Comparison of ENCODE assay signal across 20 cellular contexts in genomic region chr3:119170821-119171220, GRCh38. TPM values are rescaled to one million over a fixed set of nuclear protein-coding genes. Genes with fewer than 3 reads are reported as not detected.
A peak's percentile ranks its signal among the peaks of the same experiment; 100 is the strongest.
DNase-seq lines count a peak whose midpoint lies in the region; ATAC-seq and TF ChIP-seq lines count a peak whose summit lies in the region.
"Had no signal": no experiment of that assay in that cellular context is flagged by ENCODE, and none has a peak within 500 bp of the region (broad histone marks: within the 10 kb centered on the region; RNA-seq: fewer than 3 reads in every experiment).

No MANE protein-coding gene starts in this region.

- H2AK9ac ChIP-seq in IMR-90 (replicated peaks; ENCODE audit: low read depth, low read length, poor library complexity) = no peak overlapping the region

- ATAC-seq in IMR-90 (ENCODE audit: low read depth) (peak; percentile 78), GM18909 (IDR thresholded peaks at IDR 0.05; ENCODE audit: poor library complexity, unreplicated experiment) (no peak)
- ATAC-seq: K562 had no signal

- TF ChIP-seq CTCF in AG04449 (IDR thresholded peaks at IDR 0.05; ENCODE audit: insufficient read depth, low read length, missing control alignments) (no peak), IMR-90 (conservative IDR thresholded peaks at IDR 0.05; ENCODE audit: low read depth, low read length) (no peak), uterus (IDR thresholded peaks at IDR 0.05) (no peak)

- H3K14ac ChIP-seq in IMR-90 (replicated peaks; ENCODE audit: low read depth, low read length) (0 out of 2 replicates have a peak overlapping the region, but pooled peaks have one; percentile 28), neuronal stem cell (ENCODE audit: low read length) (peak overlapping the region; percentile 85)

- H4K8ac ChIP-seq in IMR-90 (ENCODE audit: low read depth in 2 of 2, low read length in 2 of 2) = peak overlapping the region in 1 of 2 experiments; percentile 6; a peak in 1 of 4 replicates
- H4K8ac ChIP-seq in neuronal stem cell (ENCODE audit: low read depth, low read length) = no peak overlapping the region

- no peaks in the 10 kb centered on the region for H3K36me3 ChIP-seq in IMR-90 (ENCODE audit: control insufficient read depth, insufficient read depth, low read length)
- no peaks in the 10 kb centered on the region for H3K36me3 ChIP-seq in neuronal stem cell (replicated peaks in 1 of 2; ENCODE audit: control insufficient read depth in 2 of 2, insufficient read depth in 2 of 2, low read length in 2 of 2)
- H3K36me3 ChIP-seq in uterus = no peaks in the 10 kb centered on the region

- H4K20me1 ChIP-seq in IMR-90 (ENCODE audit: insufficient read depth, low read length) = no peaks in the 10 kb centered on the region

- no peaks in the 10 kb centered on the region for H3K27me3 ChIP-seq in IMR-90 (ENCODE audit: control insufficient read depth, insufficient read depth, low read length)
- H3K27me3 ChIP-seq in neuronal stem cell (ENCODE audit: control insufficient read depth in 3 of 3, insufficient read depth in 3 of 3, low read depth in 1 of 3, low read length in 3 of 3) = peaks cover 0 to 33% (median 0%) of the 10 kb centered on the region in 3 experiments
- no peaks in the 10 kb centered on the region for H3K27me3 ChIP-seq in uterus

- H3K4me3 ChIP-seq in AG04449 (ENCODE audit: low read depth, low read length) (no peak overlapping the region), IMR-90 (ENCODE audit: insufficient read depth, low read depth, low read length) (no peak overlapping the region), neuronal stem cell (ENCODE audit: low read length in 2 of 2) (no peak overlapping the region), uterus (no peak overlapping the region)
- H3K4me3 ChIP-seq: K562 had no signal

- H3K9me1 ChIP-seq in IMR-90 (ENCODE audit: insufficient read depth, low read length) = 0 out of 2 replicates have a peak, but pooled peaks cover 3% of the 10 kb centered on the region

- BruUV-seq in IMR-90 (replicated peaks; lab: Mats Ljungman, UMichigan) = no TSS peak

- H2AFZ ChIP-seq in IMR-90 (replicated peaks; ENCODE audit: low read length, poor library complexity) (peak overlapping the region; percentile 26), neuronal stem cell (ENCODE audit: low read length) (no peak overlapping the region)

- peak overlapping the region; percentile 49; the same call in 1 of the 2 replicates for H2AK5ac ChIP-seq in IMR-90 (ENCODE audit: low read depth, low read length)
- peak overlapping the region; percentile 47 for H2AK5ac ChIP-seq in neuronal stem cell (ENCODE audit: low read depth, low read length)

- TF ChIP-seq POLR2A in IMR-90 (IDR thresholded peaks at IDR 0.05; ENCODE audit: low read depth, low read length) (no peak), uterus (IDR thresholded peaks at IDR 0.05) (no peak)

- TF ChIP-seq RAD21 in IMR-90 (IDR thresholded peaks at IDR 0.05; ENCODE audit: low read length) = no peak

- H3K4me1 ChIP-seq in IMR-90 (ENCODE audit: control insufficient read depth, insufficient read depth, low read length) = peaks cover 4% of the 10 kb centered on the region; the same call in 1 of the 2 replicates
- no peaks in the 10 kb centered on the region for H3K4me1 ChIP-seq in neuronal stem cell (ENCODE audit: control insufficient read depth in 2 of 2, insufficient read depth in 1 of 2, low read depth in 1 of 2, low read length in 2 of 2)
- H3K4me1 ChIP-seq in uterus = no peaks in the 10 kb centered on the region

- H4K91ac ChIP-seq in IMR-90 (ENCODE audit: insufficient read depth, low read depth, low read length) = peak overlapping the region; percentile 75; the same call in 1 of the 2 replicates
- no peak overlapping the region for H4K91ac ChIP-seq in neuronal stem cell (ENCODE audit: low read depth, low read length, poor library complexity)

- no peak overlapping the region; the same call in 1 of the 2 replicates for H2BK20ac ChIP-seq in IMR-90 (ENCODE audit: low read depth, low read length)

- H3K4me2 ChIP-seq in IMR-90 (ENCODE audit: low read depth, low read length) = peak overlapping the region; percentile 53; the same call in 1 of the 2 replicates
- no peak overlapping the region for H3K4me2 ChIP-seq in neuronal stem cell (ENCODE audit: insufficient read depth, low read length, poor library complexity, severe bottlenecking)

- H3K18ac ChIP-seq in IMR-90 (ENCODE audit: low read depth, low read length) (peak overlapping the region; percentile 70; the same call in 1 of the 2 replicates), neuronal stem cell (ENCODE audit: low read length) (no peak overlapping the region)

- POLR2A ChIA-PET in AG04449 (lab: Yijun Ruan, JAX) = no interaction called here
- POLR2A ChIA-PET in IMR-90 (lab: Charles Lee; ENCODE audit: unreplicated experiment) = no interaction called here

- no peak overlapping the region for H3K56ac ChIP-seq in IMR-90 (ENCODE audit: extremely low read depth, insufficient read depth, low read length)

- peak overlapping the region; percentile 53 for H2BK5ac ChIP-seq in IMR-90 (ENCODE audit: low read depth, low read length, poor library complexity, severe bottlenecking)
- no peak overlapping the region for H2BK5ac ChIP-seq in neuronal stem cell (ENCODE audit: low read length)

- H3K9ac ChIP-seq in IMR-90 (ENCODE audit: low read depth, low read length) (peak overlapping the region; percentile 38; the same call in 1 of the 2 replicates), neuronal stem cell (ENCODE audit: low read depth, low read length, poor library complexity) (no peak overlapping the region)

- H2BK15ac ChIP-seq in IMR-90 (ENCODE audit: low read depth, low read length) (peak overlapping the region; percentile 79; the same call in 2 of the 3 replicates), neuronal stem cell (ENCODE audit: low read length) (no peak overlapping the region)

- intact Hi-C loops in IMR-90 (cut with micrococcal nuclease) = no loop called here
- intact Hi-C loops in uterus (cut with DNase I; ENCODE audit: low total_unique reads) = no loop called here

- peak overlapping the region; percentile 45; the same call in 1 of the 2 replicates for H4K5ac ChIP-seq in IMR-90 (ENCODE audit: low read depth, low read length)

- H3K27ac ChIP-seq in IMR-90 (ENCODE audit: insufficient read depth, low read length) (no peak overlapping the region), neuronal stem cell (replicated peaks; ENCODE audit: low read length) (no peak overlapping the region), uterus (no peak overlapping the region)
- H3K27ac ChIP-seq: C4-2B had no signal

- H3K9me3 ChIP-seq in IMR-90 (ENCODE audit: control insufficient read depth, insufficient read depth, low read length) (no peaks in the 10 kb centered on the region), neuronal stem cell (replicated peaks in 1 of 2; ENCODE audit: control insufficient read depth in 2 of 2, insufficient read depth in 1 of 2, low read depth in 1 of 2, low read length in 2 of 2) (no peaks in the 10 kb centered on the region), uterus (no peaks in the 10 kb centered on the region)
- H3K9me3 ChIP-seq: Caco-2 had no signal

- dilution Hi-C loops in IMR-90 (cut with HindIII; ENCODE audit: low sequenced_read_pairs, unreplicated experiment) = no loop called here

- H3K4ac ChIP-seq in IMR-90 (ENCODE audit: low read depth, low read length) (no peak overlapping the region), neuronal stem cell (ENCODE audit: low read length) (no peak overlapping the region)

- H3K79me1 ChIP-seq in IMR-90 (ENCODE audit: low read depth in 1 of 2, low read length in 2 of 2) (no peaks in the 10 kb centered on the region), neuronal stem cell (ENCODE audit: low read depth, low read length) (no peaks in the 10 kb centered on the region)

- WGBS in IMR-90 (ENCODE audit: extremely low coverage in 2 of 2, insufficient read length in 1 of 2), 2 experiments = 67% methylated on average over 1 of the region's 3 CpGs; no CpG with 5 or more reads in 1 of the 2 experiments
- no CpG with 5 or more reads among the region's 3 CpGs for WGBS in neuronal stem cell (ENCODE audit: extremely low coverage in 2 of 2, insufficient read length in 2 of 2, insufficient replicate concordance in 1 of 2), 2 donors

- H3K23ac ChIP-seq in IMR-90 (ENCODE audit: low read depth, low read length) (no peak overlapping the region), neuronal stem cell (ENCODE audit: low read depth, low read length, poor library complexity) (no peak overlapping the region)

- DNase-seq in AG04449 (ENCODE audit: low read depth, low spot score) (peak; percentile 28), EH (ENCODE audit: low read depth) (peak; percentile 40), IMR-90 (peak; percentile 42), neuronal stem cell (ENCODE audit: low spot score) (no peak), NCI-H510A treated with DMSO at 0.1 percent for 48 hours (lab: John Stamatoyannopoulos, UW) (no peak), uterus (no peak), NCI-H1436 treated with DMSO at 0.1 percent for 48 hours (lab: John Stamatoyannopoulos, UW) (no peak)
- DNase-seq: 8988T; AML-193; Caco-2; CD4-positive, alpha-beta T cell; GDM1; GOT3; H9 had no signal

- in situ Hi-C loops in IMR-90 (cut with MboI; ENCODE audit: low sequenced_read_pairs) = no loop called here

- no peak overlapping the region for H2BK12ac ChIP-seq in neuronal stem cell (ENCODE audit: low read length)

- H2BK120ac ChIP-seq in IMR-90 (ENCODE audit: low read depth, low read length) = peak overlapping the region; percentile 28; the same call in 1 of the 2 replicates
- H2BK120ac ChIP-seq in neuronal stem cell (ENCODE audit: low read depth, low read length) = no peak overlapping the region

- CTCF ChIA-PET in AG04449 (lab: Yijun Ruan, JAX) (interaction anchor here (1.0 kb wide), 1 partner anchor 71 kb away, joined by 3 read pairs; no protein-coding TSS in a partner anchor), IMR-90 (lab: Yijun Ruan, JAX) (no interaction called here)

RNA-seq across cellular contexts. Expression of gene UPK1B, which starts 2.6 kb away (rescaled TPM):
- total RNA-seq in IMR-90 (2012; rRNA removed) (0.28 and 0.36 TPM in 2 replicates), uterus (under 1 TPM in 1 of 4 donors, not detected in 3; 0.30 TPM)
- 0.40 and 0.55 TPM in 2 replicates for polyA plus RNA-seq in IMR-90 (2012; rRNA removed)
- 0.18 and 0.19 TPM in 2 replicates for polyA plus RNA-seq in IMR-90 (2012; cell fraction: cytosol; rRNA removed)
- 0.02 and 0.05 TPM in 2 replicates for polyA plus RNA-seq in IMR-90 (2012; cell fraction: nucleus; rRNA removed; ENCODE audit: low replicate concordance)
- polyA plus RNA-seq in neuronal stem cell (2013, experiment 1 of 2) = 0.10 TPM
- 0.07 TPM for polyA plus RNA-seq in neuronal stem cell (2013, experiment 2 of 2)
- total RNA-seq: A673; CD4-positive, alpha-beta T cell; HT-29 had no signal
- polyA plus RNA-seq: BJ had no signal

RNA-seq across cellular contexts. Expression of gene TEX55, which starts 24.9 kb away (rescaled TPM):
- total RNA-seq in IMR-90 (2012; rRNA removed) (not detected in 2 replicates), uterus (not detected)
- polyA plus RNA-seq in IMR-90 (2012; rRNA removed) = not detected in 2 replicates
- polyA plus RNA-seq in IMR-90 (2012; cell fraction: cytosol; rRNA removed) = not detected in 2 replicates
- not detected in 2 replicates for polyA plus RNA-seq in IMR-90 (2012; cell fraction: nucleus; rRNA removed; ENCODE audit: low replicate concordance)
- polyA plus RNA-seq in neuronal stem cell (2013, experiment 1 of 2) = not detected
- not detected for polyA plus RNA-seq in neuronal stem cell (2013, experiment 2 of 2)
- total RNA-seq: A673; Caco-2; CD4-positive, alpha-beta T cell; H9; HT-29; K562 had no signal
- polyA plus RNA-seq: BJ, K562 had no signal

Comparison
In these comparisons a context has a peak if more than half of its experiments do, and no peak if none do; other contexts are left out.
1. DNase-seq: peak in AG04449 (single experiment), EH (single experiment) and IMR-90 (single experiment); none in neuronal stem cell (single experiment), NCI-H510A treated with DMSO at 0.1 percent for 48 hours (single experiment), uterus (0 of 2) and NCI-H1436 treated with DMSO at 0.1 percent for 48 hours (single experiment).